In the genomic region with DNA sequence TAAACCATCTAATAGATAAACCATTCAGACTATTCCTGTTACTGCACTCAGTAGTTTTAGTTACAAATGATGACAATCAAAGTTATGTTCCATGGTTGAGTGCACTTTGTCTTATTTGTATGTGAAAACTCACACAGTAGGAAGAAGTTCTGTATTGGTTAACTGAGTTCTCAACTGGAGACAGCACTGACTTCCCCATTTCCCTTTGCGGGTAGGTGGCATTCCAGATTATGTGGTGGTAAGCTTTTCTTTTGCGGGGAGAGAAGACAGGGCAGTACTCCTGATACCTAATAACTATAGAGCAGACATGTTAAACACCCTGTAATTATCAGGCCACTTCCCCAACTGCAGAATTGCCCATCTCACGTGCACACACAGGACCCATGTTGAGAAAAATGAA, we compare ENCODE assay signal across 34 cellular contexts.
"Had no signal": no experiment of that assay in that cellular context is flagged by ENCODE, and none has a peak within 500 bp of the region (broad histone marks: within the 10 kb centered on the region; RNA-seq: fewer than 3 reads in every experiment).

No MANE protein-coding gene starts in this region.

- H3K4me1 ChIP-seq: adrenal gland, Peyer's patch had no signal

- H3K27me3 ChIP-seq: adrenal gland, Peyer's patch had no signal

- H3K27me3 Mint-ChIP-seq: activated CD4-positive, alpha-beta T cell treated with anti-CD3 and anti-CD28 coated beads for 36 hours; activated CD4-positive, alpha-beta T cell treated with anti-CD3 and anti-CD28 coated beads, Interleukin-2, amount 10 ng/mL, durations not matched to agents 7 days and 5 days; activated T-cell treated with anti-CD3 and anti-CD28 coated beads, Interleukin-2, amount 50 U/mL, for 24 hours; brain had no signal

- H3K27ac ChIP-seq: adrenal gland, Peyer's patch had no signal

- H3K27ac Mint-ChIP-seq: activated CD4-positive, alpha-beta T cell treated with anti-CD3 and anti-CD28 coated beads for 36 hours; activated CD4-positive, alpha-beta T cell treated with anti-CD3 and anti-CD28 coated beads, Interleukin-2, amount 10 ng/mL, durations not matched to agents 7 days and 5 days; activated CD8-positive, alpha-beta T cell treated with anti-CD3 and anti-CD28 coated beads, Interleukin-2, amount 10 ng/mL, durations not matched to agents 7 days and 5 days; activated naive CD4-positive, alpha-beta T cell treated with anti-CD3 and anti-CD28 coated beads for 36 hours; activated naive CD4-positive, alpha-beta T cell treated with anti-CD3 and anti-CD28 coated beads, Interleukin-2, amount 50 U/mL, for 72 hours; activated T-cell treated with anti-CD3 and anti-CD28 coated beads, Interleukin-2, amount 50 U/mL, for 24 hours; activated T-helper 1 cell treated with anti-CD3 and anti-CD28 coated beads, Interleukin-12 subunit alpha, Interleukin-12 subunit beta, Interleukin-2, Interleukin-4 antibody, amounts not matched to agents 30 ng/mL and 10 ng/mL and 1 ng/mL, durations not matched to agents 14 hours and 24 hours and 36 hours; brain had no signal

- ATAC-seq: activated CD4-positive, alpha-beta T cell treated with anti-CD3 and anti-CD28 coated beads for 36 hours; activated CD4-positive, CD25-positive, alpha-beta regulatory T cell treated with anti-CD3 and anti-CD28 coated beads, Interleukin-2, amount 50 U/mL, for 24 hours; activated CD8-positive, alpha-beta T cell treated with anti-CD3 and anti-CD28 coated beads, Interleukin-2, amount 10 ng/mL, durations not matched to agents 7 days and 5 days; activated naive CD4-positive, alpha-beta T cell treated with anti-CD3 and anti-CD28 coated beads, Interleukin-2, amount 50 U/mL, for 72 hours; PC-3 had no signal

- DNase-seq: activated CD4-positive, alpha-beta T cell treated with anti-CD3 and anti-CD28 coated beads for 36 hours; activated CD4-positive, alpha-beta T cell treated with anti-CD3 and anti-CD28 coated beads, Interleukin-2, amount 10 ng/mL, durations not matched to agents 7 days and 5 days; activated CD4-positive, alpha-beta T cell treated with anti-CD3 and anti-CD28 coated beads, Interleukin-2, amount 50 U/mL, for 48 hours; activated CD8-positive, alpha-beta T cell treated with anti-CD3 and anti-CD28 coated beads, Interleukin-2, amount 10 ng/mL, durations not matched to agents 7 days and 5 days; activated gamma-delta T cell treated with Interleukin-2 at 50 U/mL for 16 hours; activated naive CD4-positive, alpha-beta T cell treated with anti-CD3 and anti-CD28 coated beads for 36 hours; activated T-cell treated with anti-CD3 and anti-CD28 coated beads, Interleukin-2, amount 50 U/mL, for 24 hours; adrenal gland; anterior cingulate cortex; caudate nucleus; cerebellar nuclear complex; MM.1S; NCI-H1092 treated with DMSO at 0.1 percent for 48 hours; NCI-H1417; NCI-H146; NCI-H187; NCI-H2029 treated with DMSO at 0.1 percent for 48 hours; NCI-H2107; NCI-H2171; NCI-H510A; NCI-H526; NCI-H748 treated with DMSO at 0.1 percent for 48 hours; NK-92 treated with Interleukin-12 subunit alpha and Interleukin-12 subunit beta, amount 100 ng/mL, for 24 hours; PC-3; Peyer's patch; RPMI8226; SHP77 treated with DMSO at 0.1 percent for 48 hours; T1000 had no signal

- H3K4me3 ChIP-seq: adrenal gland, Peyer's patch had no signal

- H3K4me3 Mint-ChIP-seq: activated CD4-positive, alpha-beta T cell treated with anti-CD3 and anti-CD28 coated beads for 36 hours; activated CD4-positive, alpha-beta T cell treated with anti-CD3 and anti-CD28 coated beads, Interleukin-2, amount 10 ng/mL, durations not matched to agents 7 days and 5 days; activated CD8-positive, alpha-beta T cell treated with anti-CD3 and anti-CD28 coated beads, Interleukin-2, amount 10 ng/mL, durations not matched to agents 7 days and 5 days; activated naive CD4-positive, alpha-beta T cell treated with anti-CD3 and anti-CD28 coated beads for 36 hours; activated T-cell treated with anti-CD3 and anti-CD28 coated beads, Interleukin-2, amount 50 U/mL, for 24 hours; activated T-helper 1 cell treated with anti-CD3 and anti-CD28 coated beads, Interleukin-12 subunit alpha, Interleukin-12 subunit beta, Interleukin-2, Interleukin-4 antibody, amounts not matched to agents 30 ng/mL and 10 ng/mL and 1 ng/mL, durations not matched to agents 14 hours and 24 hours and 36 hours; brain had no signal

- H3K9me3 Mint-ChIP-seq: activated CD4-positive, alpha-beta T cell treated with anti-CD3 and anti-CD28 coated beads, Interleukin-2, amount 10 ng/mL, durations not matched to agents 7 days and 5 days; activated naive CD4-positive, alpha-beta T cell treated with anti-CD3 and anti-CD28 coated beads for 36 hours; activated naive CD4-positive, alpha-beta T cell treated with anti-CD3 and anti-CD28 coated beads, Interleukin-2, amount 50 U/mL, for 72 hours; activated T-cell treated with anti-CD3 and anti-CD28 coated beads, Interleukin-2, amount 50 U/mL, for 24 hours; activated T-helper 1 cell treated with anti-CD3 and anti-CD28 coated beads, Interleukin-12 subunit alpha, Interleukin-12 subunit beta, Interleukin-2, Interleukin-4 antibody, amounts not matched to agents 30 ng/mL and 10 ng/mL and 1 ng/mL, durations not matched to agents 14 hours and 24 hours and 36 hours; brain had no signal

- H3K4me1 Mint-ChIP-seq: activated CD4-positive, alpha-beta T cell treated with anti-CD3 and anti-CD28 coated beads, Interleukin-2, amount 10 ng/mL, durations not matched to agents 7 days and 5 days; brain had no signal

- FAIRE-seq: bronchial epithelial cell, TTC549 had no signal

- H3K9me3 ChIP-seq: adrenal gland, Peyer's patch had no signal
